9 cellular contexts compared by ENCODE assay signal in genomic region chr4:74397748-74398426, GRCh38. TPM values are rescaled to one million over a fixed set of nuclear protein-coding genes. Genes with fewer than 3 reads are reported as not detected.
DNase-seq lines count a peak whose midpoint lies in the region; ATAC-seq and TF ChIP-seq lines count a peak whose summit lies in the region.
"Had no signal": no experiment of that assay in that cellular context is flagged by ENCODE, and none has a peak within 500 bp of the region (broad histone marks: within the 10 kb centered on the region; RNA-seq: fewer than 3 reads in every experiment).

No MANE protein-coding gene starts in this region.

- no peaks in the 10 kb centered on the region for H3K36me3 Mint-ChIP-seq in stimulated activated effector memory CD8-positive, alpha-beta T cell treated with anti-CD3 and anti-CD28 coated beads, Interleukin-12 subunit alpha, Interleukin-12 subunit beta, amount 100 ng/mL, for 72 hours

- H3K9me3 ChIP-seq in colonic mucosa = no peaks in the 10 kb centered on the region
- H3K9me3 ChIP-seq: body of pancreas had no signal

- H3K27me3 ChIP-seq in colonic mucosa = no peaks in the 10 kb centered on the region
- H3K27me3 ChIP-seq: body of pancreas had no signal

- H3K4me3 Mint-ChIP-seq in stimulated activated effector memory CD8-positive, alpha-beta T cell treated with anti-CD3 and anti-CD28 coated beads, Interleukin-12 subunit alpha, Interleukin-12 subunit beta, amount 100 ng/mL, for 72 hours = peak overlapping the region; percentile 85

- H3K4me1 ChIP-seq in colonic mucosa = no peaks in the 10 kb centered on the region
- H3K4me1 ChIP-seq: body of pancreas had no signal

- peak; percentile 60 for ATAC-seq in stimulated activated effector memory CD8-positive, alpha-beta T cell treated with anti-CD3 and anti-CD28 coated beads, Interleukin-12 subunit alpha, Interleukin-12 subunit beta, amount 100 ng/mL, for 72 hours
- ATAC-seq in GM18861 (IDR thresholded peaks at IDR 0.05; ENCODE audit: unreplicated experiment) = no peak
- ATAC-seq: body of pancreas had no signal

- no peaks in the 10 kb centered on the region for H3K36me3 ChIP-seq in colonic mucosa

- intact Hi-C loops in colonic mucosa (cut with DNase I) = no loop called here

- no peaks in the 10 kb centered on the region for H3K9me3 Mint-ChIP-seq in stimulated activated effector memory CD8-positive, alpha-beta T cell treated with anti-CD3 and anti-CD28 coated beads, Interleukin-12 subunit alpha, Interleukin-12 subunit beta, amount 100 ng/mL, for 72 hours

- H3K4me1 Mint-ChIP-seq in stimulated activated effector memory CD8-positive, alpha-beta T cell treated with anti-CD3 and anti-CD28 coated beads, Interleukin-12 subunit alpha, Interleukin-12 subunit beta, amount 100 ng/mL, for 72 hours = peaks cover 7% of the 10 kb centered on the region

- peak overlapping the region; percentile 49 for H3K4me3 ChIP-seq in LNCaP clone FGC (ENCODE audit: low read depth, low read length)
- H3K4me3 ChIP-seq in colonic mucosa = peak overlapping the region; percentile 6
- H3K4me3 ChIP-seq: body of pancreas had no signal

- DNase-seq in NOMO-1 (lab: John Stamatoyannopoulos, UW; ENCODE audit: unreplicated experiment in 2 of 2) (peak; percentile 23 to 83), NOMO-1 treated with dmso at 0.1 percent for 144 hours (lab: John Stamatoyannopoulos, UW; ENCODE audit: unreplicated experiment) (no peak), LNCaP clone FGC (ENCODE audit: low read depth) (peak; percentile 62), colonic mucosa (no peak), NCI-H1048 (lab: John Stamatoyannopoulos, UW) (no peak), T1000 (lab: John Stamatoyannopoulos, UW) (no peak)
- DNase-seq in stimulated activated effector memory CD8-positive, alpha-beta T cell treated with anti-CD3 and anti-CD28 coated beads, Interleukin-12 subunit alpha, Interleukin-12 subunit beta, amount 100 ng/mL, for 72 hours (ENCODE audit: low spot score in 2 of 2) = no peak

- H3K27ac Mint-ChIP-seq in stimulated activated effector memory CD8-positive, alpha-beta T cell treated with anti-CD3 and anti-CD28 coated beads, Interleukin-12 subunit alpha, Interleukin-12 subunit beta, amount 100 ng/mL, for 72 hours = peak overlapping the region; percentile 95

- TF ChIP-seq CTCF in LNCaP clone FGC (IDR thresholded peaks at IDR 0.05; ENCODE audit: control insufficient read depth, extremely low read depth, insufficient read depth) (no peak), colonic mucosa (IDR thresholded peaks at IDR 0.05) (no peak)

- peak overlapping the region in 1 of 2 donors; percentile 19 for H3K9ac ChIP-seq in colonic mucosa (ENCODE audit: low read depth in 2 of 2, low read length in 2 of 2)

- H3K27ac ChIP-seq in colonic mucosa = peak overlapping the region; percentile 13
- H3K27ac ChIP-seq: body of pancreas had no signal

RNA-seq across cellular contexts. Expression of gene EREG, which starts 32.9 kb away (rescaled TPM):
- total RNA-seq in colonic mucosa = 1 to 10 TPM; 2.4 to 3.5 TPM
- total RNA-seq: body of pancreas had no signal

RNA-seq across cellular contexts. Expression of gene AREG, which starts 47.0 kb away (rescaled TPM):
- total RNA-seq in colonic mucosa = 10 to 100 TPM; 13.4 to 21.7 TPM

Comparison
In these comparisons a context has a peak if more than half of its experiments do, and no peak if none do; other contexts are left out.
1. DNase-seq: peak in NOMO-1 (2 of 2) and LNCaP clone FGC (single experiment); none in NOMO-1 treated with dmso at 0.1 percent for 144 hours (single experiment), colonic mucosa (single experiment), stimulated activated effector memory CD8-positive, alpha-beta T cell treated with anti-CD3 and anti-CD28 coated beads, Interleukin-12 subunit alpha, Interleukin-12 subunit beta, amount 100 ng/mL, for 72 hours (0 of 2), NCI-H1048 (single experiment) and T1000 (single experiment).